In genomic region chr13:66405908-66406802, GRCh38 we compare ENCODE assay signal across 14 cellular contexts.
A peak's percentile ranks its signal among the peaks of the same experiment; 100 is the strongest.
DNase-seq lines count a peak whose midpoint lies in the region; ATAC-seq and TF ChIP-seq lines count a peak whose summit lies in the region.
"Had no signal": no experiment of that assay in that cellular context is flagged by ENCODE, and none has a peak within 500 bp of the region (broad histone marks: within the 10 kb centered on the region; RNA-seq: fewer than 3 reads in every experiment).

No MANE protein-coding gene starts in this region.

- H3K4me1 ChIP-seq in PC-3 (ENCODE audit: insufficient read depth, low read length) = peaks cover 51% of the 10 kb centered on the region
- H3K4me1 ChIP-seq in fibroblast of lung (ENCODE audit: control insufficient read depth, extremely low read depth, insufficient read depth, low read length) = no peaks in the 10 kb centered on the region
- peaks cover 13% of the 10 kb centered on the region for H3K4me1 ChIP-seq in psoas muscle
- H3K4me1 ChIP-seq: Caco-2, lower lobe of right lung, upper lobe of left lung had no signal

- H3F3A ChIP-seq in PC-3 (ENCODE audit: low read length, unreplicated experiment) = no peaks in the 10 kb centered on the region

- H3K36me3 ChIP-seq in PC-3 (ENCODE audit: low read depth, low read length) (no peaks in the 10 kb centered on the region), fibroblast of lung (ENCODE audit: control insufficient read depth, insufficient read depth, low read length) (no peaks in the 10 kb centered on the region), psoas muscle (ENCODE audit: insufficient read depth in 1 of 2, low read depth in 1 of 2) (no peaks in the 10 kb centered on the region)
- H3K36me3 ChIP-seq: lower lobe of right lung, upper lobe of left lung had no signal

- WGBS in psoas muscle, 3 donors = 41 to 54% (median 41%) methylated on average over 6 of the region's 6 CpGs

- H3K79me2 ChIP-seq in PC-3 (ENCODE audit: low read length) (no peaks in the 10 kb centered on the region), fibroblast of lung (ENCODE audit: control insufficient read depth, insufficient read depth, low read length) (no peaks in the 10 kb centered on the region)

- no TSS peak for BruUV-seq in PC-3 (replicated peaks; lab: Mats Ljungman, UMichigan)

- H3K9me3 ChIP-seq in PC-3 (ENCODE audit: low read length) = no peaks in the 10 kb centered on the region
- no peaks in the 10 kb centered on the region for H3K9me3 ChIP-seq in fibroblast of lung (ENCODE audit: control insufficient read depth, insufficient read depth, low read depth, low read length)
- H3K9me3 ChIP-seq in psoas muscle = no peaks in the 10 kb centered on the region
- H3K9me3 ChIP-seq: Caco-2, lower lobe of right lung, upper lobe of left lung had no signal

- H3K4me2 ChIP-seq in PC-3 (ENCODE audit: low read length) (peak overlapping the region; percentile 59), fibroblast of lung (ENCODE audit: extremely low read depth, insufficient read depth, low read length) (no peak overlapping the region)

- no peaks in the 10 kb centered on the region for H4K20me1 ChIP-seq in PC-3 (ENCODE audit: low read length)
- H4K20me1 ChIP-seq in fibroblast of lung (ENCODE audit: control insufficient read depth, extremely low read depth, insufficient read depth, low read length) = no peaks in the 10 kb centered on the region

- peak overlapping the region; percentile 86 for H3K27ac ChIP-seq in PC-3 (ENCODE audit: low read length)
- no peak overlapping the region for H3K27ac ChIP-seq in fibroblast of lung (ENCODE audit: insufficient read depth, low read length)
- no peak overlapping the region for H3K27ac ChIP-seq in psoas muscle
- H3K27ac ChIP-seq: HL-60, lower lobe of right lung, upper lobe of left lung had no signal

- TF ChIP-seq CTCF in PC-3 (conservative IDR thresholded peaks at IDR 0.05; ENCODE audit: low read depth, low read length) = no peak
- TF ChIP-seq CTCF in fibroblast of lung (conservative IDR thresholded peaks at IDR 0.05 in 1 of 2, IDR thresholded peaks at IDR 0.05 in 1 of 2; ENCODE audit: low read depth in 1 of 2, low read length in 2 of 2) = no peak
- TF ChIP-seq CTCF in psoas muscle (IDR thresholded peaks at IDR 0.05) = no peak

- intact Hi-C loops in PC-3 (cut with micrococcal nuclease) (loop anchor here (1.0 to 10.0 kb wide), 3 partner anchors 479 to 824 kb away; partner anchors contain the start of gene PCDH9), psoas muscle (cut with DNase I) (no loop called here), sciatic nerve (cut with DNase I) (no loop called here)

- H3K4me3 ChIP-seq in PC-3 (ENCODE audit: low read length) (peak overlapping the region; percentile 15), fibroblast of lung (replicated peaks in 1 of 4; ENCODE audit: control extremely low read depth in 1 of 4, insufficient read depth in 1 of 4, low read depth in 3 of 4, low read length in 4 of 4) (peak overlapping the region in 1 of 4 experiments; percentile 13), psoas muscle (no peak overlapping the region)
- H3K4me3 ChIP-seq: lower lobe of right lung, upper lobe of left lung had no signal

- H2AFZ ChIP-seq in PC-3 (ENCODE audit: low read length) = no peak overlapping the region
- no peak overlapping the region for H2AFZ ChIP-seq in fibroblast of lung (ENCODE audit: low read length)

- DNase-seq in GM04503 (ENCODE audit: low read depth) (peak; percentile 18), PC-3 (peak; percentile 58), fibroblast of lung (ENCODE audit: low read depth in 2 of 2) (peak; percentile 87 to 93), psoas muscle (no peak), kidney tubule cell (ENCODE audit: low spot score) (no peak), iPS-NIHi7 (ENCODE audit: extremely low spot score) (no peak), sciatic nerve (ENCODE audit: low spot score) (no peak)
- DNase-seq: Caco-2, lower lobe of right lung, NCI-H187 treated with DMSO at 0.1 percent for 48 hours, right cardiac atrium, upper lobe of left lung had no signal

- H3K9me2 ChIP-seq in PC-3 (replicated peaks; ENCODE audit: low read length) = no peaks in the 10 kb centered on the region

- H3K9ac ChIP-seq in PC-3 (ENCODE audit: low read length) = peak overlapping the region; percentile 32; the same call in 1 of the 2 replicates
- H3K9ac ChIP-seq in fibroblast of lung (ENCODE audit: insufficient read depth, low read length) = no peak overlapping the region

- H3K27me3 ChIP-seq in PC-3 (ENCODE audit: low read length) = no peaks in the 10 kb centered on the region
- H3K27me3 ChIP-seq in fibroblast of lung (ENCODE audit: control insufficient read depth, insufficient read depth, low read length) = no peaks in the 10 kb centered on the region
- no peaks in the 10 kb centered on the region for H3K27me3 ChIP-seq in psoas muscle (ENCODE audit: insufficient read depth in 3 of 3, low read length in 2 of 3)
- H3K27me3 ChIP-seq: upper lobe of left lung had no signal

- peak; percentile 67 for ATAC-seq in PC-3
- peak in 3 of 4 donors; percentile 54 to 84 (median 62) for ATAC-seq in psoas muscle
- no peak for ATAC-seq in GM21528 (IDR thresholded peaks at IDR 0.05; ENCODE audit: low FRiP score, unreplicated experiment)
- ATAC-seq in sciatic nerve = no peak
- ATAC-seq: lower lobe of right lung, right cardiac atrium had no signal

- POLR2A ChIA-PET in PC-3 (lab: Charles Lee; ENCODE audit: unreplicated experiment) = interaction anchor here (0.5 to 0.7 kb wide), 2 partner anchors 251 to 380 kb away, joined by 4 to 5 read pairs; no protein-coding TSS in a partner anchor

- CTCF ChIA-PET in PC-3 (lab: Charles Lee) = no interaction called here

Comparison
In these comparisons a context has a peak if more than half of its experiments do, and no peak if none do; other contexts are left out.
1. DNase-seq: peak in GM04503 (single experiment), PC-3 (single experiment) and fibroblast of lung (2 of 2); none in psoas muscle (0 of 2), kidney tubule cell (single experiment), iPS-NIHi7 (single experiment) and sciatic nerve (single experiment).
2. ATAC-seq: peak in PC-3 (single experiment) and psoas muscle (3 of 4); none in GM21528 (single experiment) and sciatic nerve (single experiment).